Comparison of ENCODE assay signal across 8 cellular contexts in genomic region chrX:49100704-49101628, GRCh38. TPM values are rescaled to one million over a fixed set of nuclear protein-coding genes. Genes with fewer than 3 reads are reported as not detected.
DNase-seq lines count a peak whose midpoint lies in the region; ATAC-seq and TF ChIP-seq lines count a peak whose summit lies in the region.

No MANE protein-coding gene starts in this region.

- no peak for TF ChIP-seq CTCF in GM23338 (conservative IDR thresholded peaks at IDR 0.05; ENCODE audit: low read depth in 2 of 2)

- DNase-seq in Daoy (ENCODE audit: low read depth): peak; percentile 94
- peak; percentile 95 for DNase-seq in GM23338 (ENCODE audit: low spot score)
- peak; percentile 81 to 84 for DNase-seq in Kasumi-1 (lab: John Stamatoyannopoulos, UW)
- peak; percentile 92 for DNase-seq in RKO (ENCODE audit: low spot score)
- peak; percentile 62 to 79 for DNase-seq in activated T-helper 1 cell treated with anti-CD3 and anti-CD28 coated beads, Interleukin-2, amount 50 U/mL, for 16 hours (ENCODE audit: low read depth in 1 of 2, low spot score in 1 of 2)
- DNase-seq in fibroblast of peridontal ligament (ENCODE audit: extremely low read depth): peak; percentile 89
- DNase-seq in naive thymus-derived CD8-positive, alpha-beta T cell: peak; percentile 77 to 93 (median 84)
- DNase-seq in stimulated activated naive B cell treated with anti-CD40 and anti-IgM and Interleukin-4, amounts not matched to agents 10 μg/mL and 1 μg/mL and 100 μg/mL, for 72 hours: peak; percentile 87

- H3K4me1 Mint-ChIP-seq in GM23338: 0 out of 3 replicates have a peak, but pooled peaks cover 2% of the 10 kb centered on the region
- H3K4me1 Mint-ChIP-seq in naive thymus-derived CD8-positive, alpha-beta T cell: peaks cover 0 to 13% (median 8%) of the 10 kb centered on the region in 4 donors
- peaks cover 6 to 14% of the 10 kb centered on the region in 2 donors for H3K4me1 Mint-ChIP-seq in stimulated activated naive B cell treated with anti-CD40 and anti-IgM and Interleukin-4, amounts not matched to agents 10 μg/mL and 1 μg/mL and 100 μg/mL, for 72 hours

- H4K20me1 ChIP-seq in GM23338 (replicated peaks; ENCODE audit: insufficient read depth): no peaks in the 10 kb centered on the region

- H3K27ac ChIP-seq in GM23338 (ENCODE audit: low read depth): no peak overlapping the region

- peak overlapping the region; percentile 75 for H3K4me3 ChIP-seq in GM23338

- no peaks in the 10 kb centered on the region for H3K27me3 ChIP-seq in GM23338 (ENCODE audit: insufficient read depth)

- no peaks in the 10 kb centered on the region for H3K36me3 ChIP-seq in GM23338 (ENCODE audit: insufficient read depth)

- no peaks in the 10 kb centered on the region for H3K9me2 ChIP-seq in GM23338 (ENCODE audit: insufficient read depth)

- H2AFZ ChIP-seq in GM23338: peak overlapping the region; percentile 69; the same call in 1 of the 2 replicates

- H3F3A ChIP-seq in GM23338 (replicated peaks; ENCODE audit: low read depth): no peaks in the 10 kb centered on the region

- peak overlapping the region; percentile 80; the same call in 1 of the 2 replicates for H3K27ac Mint-ChIP-seq in GM23338
- H3K27ac Mint-ChIP-seq in naive thymus-derived CD8-positive, alpha-beta T cell: peak overlapping the region; percentile 61 to 96 (median 94)
- peak overlapping the region; percentile 92 for H3K27ac Mint-ChIP-seq in stimulated activated naive B cell treated with anti-CD40 and anti-IgM and Interleukin-4, amounts not matched to agents 10 μg/mL and 1 μg/mL and 100 μg/mL, for 72 hours

- peaks cover 10% of the 10 kb centered on the region for H3K27me3 Mint-ChIP-seq in GM23338 (ENCODE audit: insufficient read depth, low read depth, poor library complexity)
- H3K27me3 Mint-ChIP-seq in naive thymus-derived CD8-positive, alpha-beta T cell: no peaks in the 10 kb centered on the region
- no peaks in the 10 kb centered on the region for H3K27me3 Mint-ChIP-seq in stimulated activated naive B cell treated with anti-CD40 and anti-IgM and Interleukin-4, amounts not matched to agents 10 μg/mL and 1 μg/mL and 100 μg/mL, for 72 hours

- peak overlapping the region; percentile 82 for H3K4me2 ChIP-seq in GM23338

- H3K4me1 ChIP-seq in GM23338 (ENCODE audit: insufficient read depth): no peaks in the 10 kb centered on the region

- no peaks in the 10 kb centered on the region for H3K36me3 Mint-ChIP-seq in GM23338 (ENCODE audit: low read depth)
- H3K36me3 Mint-ChIP-seq in naive thymus-derived CD8-positive, alpha-beta T cell: peaks cover 0 to 2% (median 0%) of the 10 kb centered on the region in 3 donors
- H3K36me3 Mint-ChIP-seq in stimulated activated naive B cell treated with anti-CD40 and anti-IgM and Interleukin-4, amounts not matched to agents 10 μg/mL and 1 μg/mL and 100 μg/mL, for 72 hours: peaks cover 3% of the 10 kb centered on the region in 2 donors

- no peaks in the 10 kb centered on the region; the same call in 2 of the 3 replicates for H3K9me3 Mint-ChIP-seq in GM23338
- peaks cover 0 to 1% (median 0%) of the 10 kb centered on the region in 9 donors for H3K9me3 Mint-ChIP-seq in naive thymus-derived CD8-positive, alpha-beta T cell
- H3K9me3 Mint-ChIP-seq in stimulated activated naive B cell treated with anti-CD40 and anti-IgM and Interleukin-4, amounts not matched to agents 10 μg/mL and 1 μg/mL and 100 μg/mL, for 72 hours: no peaks in the 10 kb centered on the region

- H3K4me3 Mint-ChIP-seq in GM23338: peak overlapping the region; percentile 89
- peak overlapping the region; percentile 83 to 92 (median 89) for H3K4me3 Mint-ChIP-seq in naive thymus-derived CD8-positive, alpha-beta T cell
- H3K4me3 Mint-ChIP-seq in stimulated activated naive B cell treated with anti-CD40 and anti-IgM and Interleukin-4, amounts not matched to agents 10 μg/mL and 1 μg/mL and 100 μg/mL, for 72 hours: peak overlapping the region; percentile 87 to 92

- peak; percentile 96 for ATAC-seq in GM23338
- peak; percentile 94 to 95 for ATAC-seq in naive thymus-derived CD8-positive, alpha-beta T cell
- ATAC-seq in stimulated activated naive B cell treated with anti-CD40 and anti-IgM and Interleukin-4, amounts not matched to agents 10 μg/mL and 1 μg/mL and 100 μg/mL, for 72 hours (replicated peaks): peak; percentile 92 to 95

- no peaks in the 10 kb centered on the region for H3K79me2 ChIP-seq in GM23338 (replicated peaks; ENCODE audit: insufficient read depth)

- POLR2A ChIA-PET in naive thymus-derived CD8-positive, alpha-beta T cell (lab: Charles Lee): interaction anchor here (0.7 to 3.3 kb wide), 8 partner anchors 10 to 653 kb away, joined by 3 to 27 read pairs (median 4); partner anchors contain the start of genes GRIPAP1 and WDR45

TF ChIP-seq in GM23338, 12 proteins besides CTCF, POLR2A, EP300 and RAD21:
- TF ChIP-seq POLR2AphosphoS5 (IDR thresholded peaks at IDR 0.05; ENCODE audit: low read depth) (peak; percentile 79), EZH2 (IDR thresholded peaks at IDR 0.05; ENCODE audit: low read depth, unreplicated experiment) (no peak)

RNA-seq across cellular contexts. Expression of gene WDR45, which starts 21.3 kb away (rescaled TPM):
- total RNA-seq in Daoy (2014; rRNA removed; shearing (Covaris generic)): 20.3 and 41.1 TPM in 2 replicates
- 26.2 and 36.2 TPM in 2 replicates for total RNA-seq in GM23338 (2014; rRNA removed; shearing (Covaris generic))
- polyA plus RNA-seq in GM23338 (2016; fragmentation: Nextera tagmentation; extraction: Ambion mirVana): 24.9 and 28.8 TPM in 2 replicates
- total RNA-seq in naive thymus-derived CD8-positive, alpha-beta T cell: 100 to 1,000 TPM; 112 to 124 TPM
- 10 to 100 TPM; 42.4 to 57.2 (median 43.3) TPM for polyA plus RNA-seq in naive thymus-derived CD8-positive, alpha-beta T cell

RNA-seq across cellular contexts. Expression of gene GPKOW, which starts 22.6 kb away (rescaled TPM):
- 24.5 and 28.2 TPM in 2 replicates for total RNA-seq in Daoy (2014; rRNA removed; shearing (Covaris generic))
- 15.1 and 22.9 TPM in 2 replicates for total RNA-seq in GM23338 (2014; rRNA removed; shearing (Covaris generic))
- polyA plus RNA-seq in GM23338 (2016; fragmentation: Nextera tagmentation; extraction: Ambion mirVana): 8.1 and 9.5 TPM in 2 replicates
- 10 to 100 TPM; 18.2 to 18.6 TPM for total RNA-seq in naive thymus-derived CD8-positive, alpha-beta T cell
- 10 to 100 TPM; 17.7 to 31.1 (median 27.9) TPM for polyA plus RNA-seq in naive thymus-derived CD8-positive, alpha-beta T cell

RNA-seq across cellular contexts. Expression of gene PRAF2, which starts 27.2 kb away (rescaled TPM):
- 3.4 and 3.5 TPM in 2 replicates for total RNA-seq in Daoy (2014; rRNA removed; shearing (Covaris generic))
- total RNA-seq in GM23338 (2014; rRNA removed; shearing (Covaris generic)): 6.3 and 7.7 TPM in 2 replicates
- polyA plus RNA-seq in GM23338 (2016; fragmentation: Nextera tagmentation; extraction: Ambion mirVana): 22.1 and 24.3 TPM in 2 replicates
- total RNA-seq in naive thymus-derived CD8-positive, alpha-beta T cell: 10 to 100 TPM; 22.9 to 24.6 TPM
- 10 to 100 TPM; 39.0 to 52.9 (median 50.7) TPM for polyA plus RNA-seq in naive thymus-derived CD8-positive, alpha-beta T cell

RNA-seq across cellular contexts. Expression of gene CCDC120, which starts 42.2 kb away (rescaled TPM):
- total RNA-seq in Daoy (2014; rRNA removed; shearing (Covaris generic)): 0.09 and 0.46 TPM in 2 replicates
- total RNA-seq in GM23338 (2014; rRNA removed; shearing (Covaris generic)): 6.8 and 9.9 TPM in 2 replicates
- 3.3 and 3.6 TPM in 2 replicates for polyA plus RNA-seq in GM23338 (2016; fragmentation: Nextera tagmentation; extraction: Ambion mirVana)
- total RNA-seq in naive thymus-derived CD8-positive, alpha-beta T cell: 10 to 100 TPM; 12.9 TPM
- polyA plus RNA-seq in naive thymus-derived CD8-positive, alpha-beta T cell: 1 to 10 TPM in 1 of 3 donors, under 1 TPM in 2; 0.61 to 1.7 (median 0.94) TPM

RNA-seq across cellular contexts. Expression of gene TFE3, which starts 57.8 kb away (rescaled TPM):
- 24.5 and 36.2 TPM in 2 replicates for total RNA-seq in Daoy (2014; rRNA removed; shearing (Covaris generic))
- total RNA-seq in GM23338 (2014; rRNA removed; shearing (Covaris generic)): 63.3 and 83.8 TPM in 2 replicates
- 20.8 and 21.4 TPM in 2 replicates for polyA plus RNA-seq in GM23338 (2016; fragmentation: Nextera tagmentation; extraction: Ambion mirVana)
- total RNA-seq in naive thymus-derived CD8-positive, alpha-beta T cell: 10 to 100 TPM; 31.0 to 34.4 TPM
- 1 to 10 TPM; 2.6 to 4.4 (median 3.5) TPM for polyA plus RNA-seq in naive thymus-derived CD8-positive, alpha-beta T cell
